1 cellular context compared by ENCODE assay signal in the genomic region with DNA sequence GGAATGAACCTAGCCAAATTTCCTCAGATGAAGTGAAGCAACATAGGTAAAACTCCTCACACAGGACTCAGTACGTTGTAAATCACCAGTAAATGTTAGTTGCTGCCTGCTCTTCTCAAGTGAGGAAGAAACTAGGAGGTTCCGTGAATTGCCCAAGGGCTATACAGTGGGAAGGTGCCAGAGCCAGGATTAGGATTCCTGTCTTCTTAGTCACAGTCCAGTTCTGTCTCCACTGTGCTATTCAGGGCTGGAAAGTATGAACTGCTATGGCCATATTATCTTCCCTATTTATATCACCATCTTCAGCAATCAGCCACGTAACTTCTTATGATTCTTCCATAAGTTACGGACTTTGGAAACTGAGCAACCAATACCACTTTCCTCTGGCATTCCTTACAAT.
TF ChIP-seq lines count a peak whose summit lies in the region.

No MANE protein-coding gene starts in this region.

TF ChIP-seq in IMR-90, 13 proteins besides CTCF, POLR2A, EP300 and RAD21 (continued from another document):
- no peak for TF ChIP-seq RCOR1 (IDR thresholded peaks at IDR 0.05; ENCODE audit: insufficient replicate concordance, low read length)
- TF ChIP-seq MXI1 (IDR thresholded peaks at IDR 0.05; ENCODE audit: borderline replicate concordance, low read depth, low read length), result no peak
- TF ChIP-seq SMC3 (IDR thresholded peaks at IDR 0.05; ENCODE audit: low read depth, low read length), result no peak
- TF ChIP-seq CEBPB (IDR thresholded peaks at IDR 0.05; ENCODE audit: low read depth, low read length), result peak; percentile 60
- TF ChIP-seq, protein P1, sequence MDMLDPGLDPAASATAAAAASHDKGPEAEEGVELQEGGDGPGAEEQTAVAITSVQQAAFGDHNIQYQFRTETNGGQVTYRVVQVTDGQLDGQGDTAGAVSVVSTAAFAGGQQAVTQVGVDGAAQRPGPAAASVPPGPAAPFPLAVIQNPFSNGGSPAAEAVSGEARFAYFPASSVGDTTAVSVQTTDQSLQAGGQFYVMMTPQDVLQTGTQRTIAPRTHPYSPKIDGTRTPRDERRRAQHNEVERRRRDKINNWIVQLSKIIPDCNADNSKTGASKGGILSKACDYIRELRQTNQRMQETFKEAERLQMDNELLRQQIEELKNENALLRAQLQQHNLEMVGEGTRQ (IDR thresholded peaks at IDR 0.05; ENCODE audit: low read depth, low read length), result no peak
TF ChIP-seq in IMR-90: peak in this region for 1.
